27 cellular contexts compared by ENCODE assay signal in genomic region chr2:82879803-82880202, GRCh38.
"Had no signal": no experiment of that assay in that cellular context is flagged by ENCODE, and none has a peak within 500 bp of the region (broad histone marks: within the 10 kb centered on the region; RNA-seq: fewer than 3 reads in every experiment).

No MANE protein-coding gene starts in this region.

- H3K27me3 Mint-ChIP-seq: activated CD4-positive, alpha-beta T cell treated with anti-CD3 and anti-CD28 coated beads, Interleukin-2, amount 10 ng/mL, durations not matched to agents 24 days and 14 days; activated CD8-positive, alpha-beta memory T cell treated with anti-CD3 and anti-CD28 coated beads, Interleukin-2, amount 10 ng/mL, durations not matched to agents 7 days and 5 days; activated naive CD4-positive, alpha-beta T cell treated with anti-CD3 and anti-CD28 coated beads, Interleukin-2, amount 50 U/mL, for 24 hours; activated T-cell treated with anti-CD3 and anti-CD28 coated beads, Interleukin-2, amount 50 U/mL, for 24 hours had no signal

- H3K4me1 Mint-ChIP-seq: activated CD4-positive, alpha-beta T cell treated with anti-CD3 and anti-CD28 coated beads, Interleukin-2, amount 10 ng/mL, durations not matched to agents 24 days and 14 days; activated CD8-positive, alpha-beta memory T cell treated with anti-CD3 and anti-CD28 coated beads, Interleukin-2, amount 10 ng/mL, durations not matched to agents 7 days and 5 days; activated naive CD4-positive, alpha-beta T cell treated with anti-CD3 and anti-CD28 coated beads, Interleukin-2, amount 50 U/mL, for 24 hours; WTC11 had no signal

- H3K9me3 Mint-ChIP-seq: activated CD4-positive, alpha-beta T cell treated with anti-CD3 and anti-CD28 coated beads, Interleukin-2, amount 10 ng/mL, durations not matched to agents 24 days and 14 days; activated naive CD4-positive, alpha-beta T cell treated with anti-CD3 and anti-CD28 coated beads, Interleukin-2, amount 50 U/mL, for 24 hours had no signal

- DNase-seq: activated CD4-positive, alpha-beta T cell treated with anti-CD3 and anti-CD28 coated beads for 1 hour; activated CD4-positive, alpha-beta T cell treated with anti-CD3 and anti-CD28 coated beads, Interleukin-2, amount 10 ng/mL, durations not matched to agents 24 days and 14 days; activated CD4-positive, alpha-beta T cell treated with anti-CD3 and anti-CD28 coated beads, Interleukin-2, amount 50 U/mL, for 48 hours; activated CD8-positive, alpha-beta memory T cell treated with anti-CD3 and anti-CD28 coated beads, Interleukin-2, amount 10 ng/mL, durations not matched to agents 7 days and 5 days; activated effector memory CD4-positive, alpha-beta T cell treated with Interleukin-2 at 50 U/mL for 16 hours; activated naive CD4-positive, alpha-beta T cell; activated T-cell treated with anti-CD3 and anti-CD28 coated beads, Interleukin-2, amount 50 U/mL, for 24 hours; aorta; central memory CD4-positive, alpha-beta T cell; Kasumi-1; KBM-7; NCI-H1092; NCI-H1417; NCI-H1694; NCI-H2029 treated with DMSO at 0.1 percent for 48 hours; NCI-H345; NCI-H510A; NCI-H526 treated with DMSO at 0.1 percent for 48 hours; NCI-H82; Peyer's patch; Right ventricle myocardium superior; SJCRH30; SK-N-SH; T-helper 1 cell had no signal

- H3K36me3 Mint-ChIP-seq: activated CD8-positive, alpha-beta memory T cell treated with anti-CD3 and anti-CD28 coated beads, Interleukin-2, amount 10 ng/mL, durations not matched to agents 7 days and 5 days; activated naive CD4-positive, alpha-beta T cell treated with anti-CD3 and anti-CD28 coated beads, Interleukin-2, amount 50 U/mL, for 24 hours; WTC11 had no signal

- H3K27ac Mint-ChIP-seq: activated CD4-positive, alpha-beta T cell treated with anti-CD3 and anti-CD28 coated beads, Interleukin-2, amount 10 ng/mL, durations not matched to agents 24 days and 14 days; activated CD8-positive, alpha-beta memory T cell treated with anti-CD3 and anti-CD28 coated beads, Interleukin-2, amount 10 ng/mL, durations not matched to agents 7 days and 5 days; activated naive CD4-positive, alpha-beta T cell treated with anti-CD3 and anti-CD28 coated beads, Interleukin-2, amount 50 U/mL, for 24 hours; activated T-cell treated with anti-CD3 and anti-CD28 coated beads, Interleukin-2, amount 50 U/mL, for 24 hours; activated T-helper 1 cell treated with anti-CD3 and anti-CD28 coated beads, Interleukin-12 subunit alpha, Interleukin-12 subunit beta, Interleukin-2, Interleukin-4 antibody, amounts not matched to agents 30 ng/mL and 10 ng/mL and 1 ng/mL, durations not matched to agents 14 hours and 24 hours and 36 hours; WTC11 had no signal

- ATAC-seq: activated CD8-positive, alpha-beta memory T cell treated with anti-CD3 and anti-CD28 coated beads, Interleukin-2, amount 10 ng/mL, durations not matched to agents 7 days and 5 days; WTC11 had no signal

- H3K4me3 Mint-ChIP-seq: activated CD4-positive, alpha-beta T cell treated with anti-CD3 and anti-CD28 coated beads, Interleukin-2, amount 10 ng/mL, durations not matched to agents 24 days and 14 days; activated CD8-positive, alpha-beta memory T cell treated with anti-CD3 and anti-CD28 coated beads, Interleukin-2, amount 10 ng/mL, durations not matched to agents 7 days and 5 days; activated naive CD4-positive, alpha-beta T cell treated with anti-CD3 and anti-CD28 coated beads, Interleukin-2, amount 50 U/mL, for 24 hours; activated T-cell treated with anti-CD3 and anti-CD28 coated beads, Interleukin-2, amount 50 U/mL, for 24 hours; activated T-helper 1 cell treated with anti-CD3 and anti-CD28 coated beads, Interleukin-12 subunit alpha, Interleukin-12 subunit beta, Interleukin-2, Interleukin-4 antibody, amounts not matched to agents 30 ng/mL and 10 ng/mL and 1 ng/mL, durations not matched to agents 14 hours and 24 hours and 36 hours; WTC11 had no signal
